In genomic region chr17:27362909-27363308, GRCh38 we compare ENCODE assay signal across 18 cellular contexts.
DNase-seq lines count a peak whose midpoint lies in the region; ATAC-seq, FAIRE-seq and TF ChIP-seq lines count a peak whose summit lies in the region.
"Had no signal": no experiment of that assay in that cellular context is flagged by ENCODE, and none has a peak within 500 bp of the region (broad histone marks: within the 10 kb centered on the region; RNA-seq: fewer than 3 reads in every experiment).

No MANE protein-coding gene starts in this region.

- H3K4me3 Mint-ChIP-seq in neural progenitor cell, result no peak overlapping the region
- H3K4me3 Mint-ChIP-seq: CD4-positive, alpha-beta T cell; IgD-negative memory B cell had no signal

- ATAC-seq in HepG2 (no peak), body of pancreas (no peak)

- H3K9me3 ChIP-seq in liver (ENCODE audit: control insufficient read depth in 4 of 4, low read length in 3 of 4) (no peaks in the 10 kb centered on the region), HepG2 (ENCODE audit: low read length) (no peaks in the 10 kb centered on the region), sigmoid colon (no peaks in the 10 kb centered on the region), body of pancreas (no peaks in the 10 kb centered on the region), neural progenitor cell (ENCODE audit: low read depth) (no peaks in the 10 kb centered on the region)
- H3K9me3 ChIP-seq: A549, Caco-2, HAP-1 had no signal

- peaks cover 10% of the 10 kb centered on the region for H3K4me1 Mint-ChIP-seq in neural progenitor cell
- H3K4me1 Mint-ChIP-seq: IgD-negative memory B cell had no signal

- peaks cover 8% of the 10 kb centered on the region for H3K27me3 Mint-ChIP-seq in neural progenitor cell (ENCODE audit: insufficient read depth, low read depth)
- H3K27me3 Mint-ChIP-seq: CD4-positive, alpha-beta T cell had no signal

- POLR2A ChIA-PET in HepG2 (lab: Yijun Ruan, JAX), result no interaction called here

- TF ChIP-seq EP300 in HepG2 (IDR thresholded peaks at IDR 0.05; ENCODE audit: low read depth in 2 of 2, low read length in 2 of 2) (no peak), HepG2 (CRISPR knock-in tag; IDR thresholded peaks at IDR 0.05; ENCODE audit: borderline replicate concordance) (no peak), sigmoid colon (IDR thresholded peaks at IDR 0.05) (no peak)

- 73% methylated on average over 7 of the region's 7 CpGs for WGBS in liver
- 44% methylated on average over 7 of the region's 7 CpGs for WGBS in HepG2 (ENCODE audit: low lambda C conversion rate)
- WGBS in sigmoid colon, 2 donors, result 63 to 77% methylated on average over 7 of the region's 7 CpGs
- WGBS in body of pancreas, 2 donors, result 80 to 86% methylated on average over 7 of the region's 7 CpGs

- H3K4me2 ChIP-seq in HepG2 (ENCODE audit: low read depth, low read length) (no peak overlapping the region), neural progenitor cell (no peak overlapping the region)
- H3K4me2 ChIP-seq: A549 had no signal

- CTCF ChIA-PET in HepG2 (lab: Yijun Ruan, JAX; ENCODE audit: low intra/inter-chr PET ratio, low total read pairs), result no interaction called here

- in situ Hi-C loops in HepG2 (cut with HindIII; ENCODE audit: extremely low pct_ligation_motif_present, low pct_unique_long_range_greater_than_20kb), result no loop called here

- H3K79me2 ChIP-seq in HepG2 (ENCODE audit: insufficient read depth, low read length) (no peaks in the 10 kb centered on the region), neural progenitor cell (ENCODE audit: low read depth) (no peaks in the 10 kb centered on the region)

- H4K20me1 ChIP-seq in HepG2 (ENCODE audit: insufficient read depth, low read length), result no peaks in the 10 kb centered on the region
- H4K20me1 ChIP-seq in neural progenitor cell (ENCODE audit: low read depth), result no peaks in the 10 kb centered on the region

- intact Hi-C loops in HepG2 (cut with micrococcal nuclease; ENCODE audit: unreplicated experiment) (no loop called here), sigmoid colon (cut with DNase I) (no loop called here), body of pancreas (cut with DNase I) (loop anchor here (5.0 kb wide), 1 partner anchor 229 kb away; no protein-coding TSS in a partner anchor)

- H3K9ac ChIP-seq in liver (ENCODE audit: low read depth in 1 of 2, low read length in 2 of 2) (no peak overlapping the region), HepG2 (ENCODE audit: insufficient read depth, low read depth, low read length) (no peak overlapping the region), neural progenitor cell (no peak overlapping the region)

- TF ChIP-seq CTCF in liver (IDR thresholded peaks at IDR 0.05; ENCODE audit: low read depth, low read length, missing input control), result no peak
- TF ChIP-seq CTCF in HepG2 (CRISPR knock-in tag; IDR thresholded peaks at IDR 0.05), result no peak
- TF ChIP-seq CTCF in sigmoid colon (IDR thresholded peaks at IDR 0.05), result no peak
- no peak for TF ChIP-seq CTCF in body of pancreas (IDR thresholded peaks at IDR 0.05)
- no peak for TF ChIP-seq CTCF in neural progenitor cell (IDR thresholded peaks at IDR 0.05)

- no peak for FAIRE-seq in HepG2 (lab: Jason Lieb, UNC)
- FAIRE-seq: A549, D721Med had no signal

- no peaks in the 10 kb centered on the region for H3F3A ChIP-seq in neural progenitor cell (ENCODE audit: low read depth)

- no peaks in the 10 kb centered on the region for H3K9me3 Mint-ChIP-seq in neural progenitor cell
- H3K9me3 Mint-ChIP-seq: CD4-positive, alpha-beta T cell had no signal

- H3K4me1 ChIP-seq in liver (ENCODE audit: control insufficient read depth in 4 of 4, insufficient read depth in 4 of 4, low read length in 3 of 4) (peaks cover 0 to 9% (median 5%) of the 10 kb centered on the region in 4 donors), HepG2 (ENCODE audit: insufficient read depth, low read length) (peaks cover 9% of the 10 kb centered on the region), sigmoid colon (peaks cover 0 to 28% (median 25%) of the 10 kb centered on the region in 4 donors), body of pancreas (no peaks in the 10 kb centered on the region), neural progenitor cell (no peaks in the 10 kb centered on the region)
- H3K4me1 ChIP-seq: Caco-2, HAP-1 had no signal

- no peak overlapping the region for H3K4me3 ChIP-seq in liver (ENCODE audit: low read depth in 1 of 3, low read length in 3 of 3)
- no peak overlapping the region for H3K4me3 ChIP-seq in HepG2 (replicated peaks in 1 of 3; ENCODE audit: insufficient read depth in 1 of 3, low read depth in 2 of 3, low read length in 3 of 3)
- H3K4me3 ChIP-seq in sigmoid colon, result no peak overlapping the region
- no peak overlapping the region for H3K4me3 ChIP-seq in body of pancreas
- H3K4me3 ChIP-seq in neural progenitor cell, result no peak overlapping the region
- H3K4me3 ChIP-seq: A549, HAP-1 had no signal

- H3K27ac ChIP-seq in liver (ENCODE audit: low read depth in 1 of 2, low read length in 2 of 2), result peak overlapping the region in 1 of 2 donors; percentile 12
- no peak overlapping the region for H3K27ac ChIP-seq in HepG2 (ENCODE audit: extremely low read length, insufficient read depth, low read length)
- H3K27ac ChIP-seq in sigmoid colon, result peak overlapping the region in 1 of 4 donors; percentile 81
- H3K27ac ChIP-seq in body of pancreas, result no peak overlapping the region
- H3K27ac ChIP-seq in neural progenitor cell, result no peak overlapping the region
- H3K27ac ChIP-seq: 22Rv1, C4-2B, HL-60 had no signal

- H3K27me3 ChIP-seq in liver (ENCODE audit: control insufficient read depth in 4 of 4, insufficient read depth in 4 of 4, low read length in 3 of 4) (no peaks in the 10 kb centered on the region), HepG2 (ENCODE audit: control insufficient read depth in 1 of 2, insufficient read depth in 2 of 2, low read length in 2 of 2) (peaks cover 3 to 30% of the 10 kb centered on the region in 2 experiments), sigmoid colon (no peaks in the 10 kb centered on the region), body of pancreas (no peaks in the 10 kb centered on the region), neural progenitor cell (no peaks in the 10 kb centered on the region)

- TF ChIP-seq RAD21 in liver (IDR thresholded peaks at IDR 0.05) (no peak), HepG2 (CRISPR knock-in tag; IDR thresholded peaks at IDR 0.05) (no peak)

- no peak for TF ChIP-seq POLR2A in HepG2 (IDR thresholded peaks at IDR 0.05; ENCODE audit: insufficient read depth in 1 of 2, low read depth in 2 of 2, low read length in 2 of 2)
- no peak for TF ChIP-seq POLR2A in sigmoid colon (IDR thresholded peaks at IDR 0.05)
- no peak for TF ChIP-seq POLR2A in body of pancreas (IDR thresholded peaks at IDR 0.05)

- H3K36me3 ChIP-seq in liver (ENCODE audit: control insufficient read depth in 4 of 4, insufficient read depth in 3 of 4, low read depth in 1 of 4, low read length in 3 of 4), result no peaks in the 10 kb centered on the region
- H3K36me3 ChIP-seq in HepG2 (replicated peaks in 1 of 2; ENCODE audit: control insufficient read depth in 1 of 2, insufficient read depth in 2 of 2, low read length in 2 of 2), result no peaks in the 10 kb centered on the region
- no peaks in the 10 kb centered on the region for H3K36me3 ChIP-seq in sigmoid colon
- no peaks in the 10 kb centered on the region for H3K36me3 ChIP-seq in body of pancreas (replicated peaks in 1 of 2; ENCODE audit: insufficient read depth in 1 of 2, low read depth in 2 of 2)
- H3K36me3 ChIP-seq in neural progenitor cell, result no peaks in the 10 kb centered on the region
- H3K36me3 ChIP-seq: HAP-1 had no signal

- DNase-seq in HepG2 (ENCODE audit: low spot score), result no peak
- DNase-seq in islet precursor cell, result peak; percentile 79
- peak; percentile 27 for DNase-seq in sigmoid colon
- DNase-seq in SK-N-DZ (ENCODE audit: low spot score), result no peak
- DNase-seq in body of pancreas, result no peak
- no peak for DNase-seq in neural progenitor cell (ENCODE audit: low spot score)
- DNase-seq: AML-193; Caco-2; CD4-positive, alpha-beta T cell; GDM1 had no signal

- H2AFZ ChIP-seq in HepG2 (ENCODE audit: low read length) (no peak overlapping the region), neural progenitor cell (replicated peaks) (no peak overlapping the region)

- BruUV-seq in HepG2 (replicated peaks; lab: Mats Ljungman, UMichigan), result no TSS peak

- H3K36me3 Mint-ChIP-seq in neural progenitor cell, result no peaks in the 10 kb centered on the region
- H3K36me3 Mint-ChIP-seq: IgD-negative memory B cell had no signal

- H3K27ac Mint-ChIP-seq in neural progenitor cell, result no peak overlapping the region
- H3K27ac Mint-ChIP-seq: CD4-positive, alpha-beta T cell; IgD-negative memory B cell had no signal

TF ChIP-seq in liver, 16 proteins besides CTCF, POLR2A, EP300 and RAD21:
- TF ChIP-seq ATF3 (IDR thresholded peaks at IDR 0.05), result no peak
- no peak for TF ChIP-seq HNF4A (conservative IDR thresholded peaks at IDR 0.05)
- TF ChIP-seq HNF4G (IDR thresholded peaks at IDR 0.05), result peak; percentile 1
- TF ChIP-seq NR2F2 (IDR thresholded peaks at IDR 0.05), result no peak
TF ChIP-seq in liver: peak in this region for 1.

TF ChIP-seq in HepG2, 621 proteins besides CTCF, POLR2A, EP300 and RAD21 (continues in another document):
- TF ChIP-seq THAP9 (CRISPR knock-in tag; IDR thresholded peaks at IDR 0.05; ENCODE audit: borderline replicate concordance) (no peak), ZNF282 (IDR thresholded peaks at IDR 0.05; ENCODE audit: partially characterized antibody) (no peak), KLF6 (CRISPR knock-in tag; IDR thresholded peaks at IDR 0.05) (no peak), ZNF576 (CRISPR knock-in tag; IDR thresholded peaks at IDR 0.05) (no peak), ZNF792 (CRISPR knock-in tag; IDR thresholded peaks at IDR 0.05) (no peak)

Comparison
In these comparisons a context has a peak if more than half of its experiments do, and no peak if none do; other contexts are left out.
1. DNase-seq: peak in islet precursor cell (single experiment) and sigmoid colon (single experiment); none in HepG2 (single experiment), SK-N-DZ (single experiment), body of pancreas (0 of 4) and neural progenitor cell (single experiment).